ENCODE assay signal across 1 cellular context in the genomic region with DNA sequence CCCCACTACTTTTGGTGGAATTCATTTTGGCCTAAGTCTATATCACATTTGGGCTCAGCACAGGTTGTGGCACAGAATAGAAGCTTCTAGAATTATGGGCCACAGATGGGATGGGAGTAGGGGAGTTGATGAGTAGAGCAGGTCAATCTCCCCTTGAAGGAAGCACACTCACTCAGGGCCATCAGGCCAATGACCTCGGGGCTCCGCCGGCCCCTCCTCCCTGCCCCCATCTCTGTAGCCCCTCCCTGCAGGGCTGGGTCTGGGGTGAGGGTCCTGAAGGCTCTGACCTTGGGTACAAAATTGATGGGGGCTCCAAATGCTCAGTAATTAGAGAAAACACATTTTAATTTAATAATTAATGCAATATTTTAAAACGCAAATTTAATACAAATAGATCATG. TPM values are rescaled to one million over a fixed set of nuclear protein-coding genes. Genes with fewer than 3 reads are reported as not detected.
"Had no signal": no experiment of that assay in that cellular context is flagged by ENCODE, and none has a peak within 500 bp of the region (broad histone marks: within the 10 kb centered on the region; RNA-seq: fewer than 3 reads in every experiment).

No MANE protein-coding gene starts in this region.

RNA-seq across cellular contexts. Expression of a gene that starts 3.3 kb away (rescaled TPM):
- total RNA-seq: G401 had no signal
